22 cellular contexts compared by ENCODE assay signal in genomic region chr15:33851079-33851478, GRCh38.
DNase-seq lines count a peak whose midpoint lies in the region; ATAC-seq, FAIRE-seq and TF ChIP-seq lines count a peak whose summit lies in the region.
"Had no signal": no experiment of that assay in that cellular context is flagged by ENCODE, and none has a peak within 500 bp of the region (broad histone marks: within the 10 kb centered on the region; RNA-seq: fewer than 3 reads in every experiment).

No MANE protein-coding gene starts in this region.

- H3K4me3 ChIP-seq in HepG2 (replicated peaks in 1 of 3; ENCODE audit: insufficient read depth in 1 of 3, low read depth in 2 of 3, low read length in 3 of 3) (no peak overlapping the region), right lobe of liver (no peak overlapping the region), SJCRH30 (no peak overlapping the region), K562 (no peak overlapping the region), upper lobe of right lung (no peak overlapping the region)
- H3K4me3 ChIP-seq: BLaER1 had no signal

- in situ Hi-C loops in HepG2 (cut with HindIII; ENCODE audit: extremely low pct_ligation_motif_present, low pct_unique_long_range_greater_than_20kb) (no loop called here), K562 (cut with MboI) (no loop called here)

- CTCF ChIA-PET in HepG2 (lab: Yijun Ruan, JAX; ENCODE audit: low intra/inter-chr PET ratio, low total read pairs) (no interaction called here), K562 (lab: Yijun Ruan, JAX; ENCODE audit: low intra/inter-chr PET ratio) (no interaction called here)

- TF ChIP-seq POLR2A in HepG2 (IDR thresholded peaks at IDR 0.05; ENCODE audit: insufficient read depth in 1 of 2, low read depth in 2 of 2, low read length in 2 of 2) (no peak), right lobe of liver (IDR thresholded peaks at IDR 0.05) (no peak), K562 (conservative IDR thresholded peaks at IDR 0.05) (no peak)

- DNase-seq in HepG2 (ENCODE audit: low spot score) = no peak
- no peak for DNase-seq in right lobe of liver
- no peak for DNase-seq in SJCRH30
- no peak for DNase-seq in K562 (ENCODE audit: extremely low read depth in 1 of 4, low spot score in 3 of 4)
- DNase-seq in upper lobe of right lung = no peak
- no peak for DNase-seq in globus pallidus (ENCODE audit: low spot score)
- DNase-seq: ACHN; BE2C; C1 segment of cervical spinal cord; CD4-positive, alpha-beta memory T cell; CD4-positive, CD25-positive, alpha-beta regulatory T cell; CD8-positive, alpha-beta memory T cell; COR-L47; DMS 273 treated with DMSO at 0.1 percent for 48 hours; DMS153; DMS79 treated with DMSO at 0.1 percent for 48 hours; GF-D8 had no signal

- H3K4me1 ChIP-seq in HepG2 (ENCODE audit: insufficient read depth, low read length) (no peaks in the 10 kb centered on the region), right lobe of liver (no peaks in the 10 kb centered on the region), SJCRH30 (peaks cover 27% of the 10 kb centered on the region), K562 (replicated peaks in 1 of 2; ENCODE audit: control insufficient read depth in 2 of 2, insufficient read depth in 2 of 2, low read length in 2 of 2) (no peaks in the 10 kb centered on the region), upper lobe of right lung (no peaks in the 10 kb centered on the region)
- H3K4me1 ChIP-seq: BLaER1 had no signal

- H3K4me2 ChIP-seq in HepG2 (ENCODE audit: low read depth, low read length) = no peak overlapping the region
- H3K4me2 ChIP-seq in K562 (ENCODE audit: insufficient read depth, low read length) = no peak overlapping the region
- H3K4me2 ChIP-seq: BLaER1 had no signal

- FAIRE-seq in HepG2 (lab: Jason Lieb, UNC) (no peak), K562 (lab: Jason Lieb, UNC) (no peak)
- FAIRE-seq: GM12891, GM19239 had no signal

- no peak for ATAC-seq in HepG2
- ATAC-seq in right lobe of liver = no peak
- ATAC-seq in K562 = no peak
- ATAC-seq in HG02571 (IDR thresholded peaks at IDR 0.05; ENCODE audit: unreplicated experiment) = no peak
- no peak for ATAC-seq in upper lobe of right lung

- H2AFZ ChIP-seq in HepG2 (ENCODE audit: low read length) (no peak overlapping the region), K562 (ENCODE audit: low read depth, low read length) (no peak overlapping the region)

- no peaks in the 10 kb centered on the region for H3K79me2 ChIP-seq in HepG2 (ENCODE audit: insufficient read depth, low read length)
- H3K79me2 ChIP-seq in K562 (ENCODE audit: control insufficient read depth, insufficient read depth, low read length) = no peaks in the 10 kb centered on the region

- intact Hi-C loops in HepG2 (cut with micrococcal nuclease; ENCODE audit: unreplicated experiment) = no loop called here
- intact Hi-C loops in right lobe of liver (cut with DNase I) = no loop called here
- intact Hi-C loops in K562 (cut with micrococcal nuclease) = no loop called here
- intact Hi-C loops in upper lobe of right lung (cut with DNase I) = no loop called here

- BruUV-seq in HepG2 (replicated peaks; lab: Mats Ljungman, UMichigan) (no TSS peak), K562 (replicated peaks; lab: Mats Ljungman, UMichigan) (no TSS peak)

- H4K20me1 ChIP-seq in HepG2 (ENCODE audit: insufficient read depth, low read length) = no peaks in the 10 kb centered on the region
- H4K20me1 ChIP-seq in K562 (replicated peaks; ENCODE audit: control insufficient read depth, insufficient read depth, low read length) = no peaks in the 10 kb centered on the region
- H4K20me1 ChIP-seq: BLaER1 had no signal

- TF ChIP-seq EP300 in HepG2 (IDR thresholded peaks at IDR 0.05; ENCODE audit: low read depth in 2 of 2, low read length in 2 of 2) = no peak
- no peak for TF ChIP-seq EP300 in HepG2 (CRISPR knock-in tag; IDR thresholded peaks at IDR 0.05; ENCODE audit: borderline replicate concordance)
- no peak for TF ChIP-seq EP300 in K562 (IDR thresholded peaks at IDR 0.05; ENCODE audit: low read length)

- H3K9me3 ChIP-seq in HepG2 (ENCODE audit: low read length) (no peaks in the 10 kb centered on the region), right lobe of liver (no peaks in the 10 kb centered on the region), SJCRH30 (replicated peaks) (no peaks in the 10 kb centered on the region), K562 (replicated peaks; ENCODE audit: control insufficient read depth, insufficient read depth, low read depth, low read length) (no peaks in the 10 kb centered on the region), upper lobe of right lung (no peaks in the 10 kb centered on the region)
- H3K9me3 ChIP-seq: BE2C, BLaER1 had no signal

- TF ChIP-seq CTCF in HepG2 (CRISPR knock-in tag; IDR thresholded peaks at IDR 0.05) = no peak
- TF ChIP-seq CTCF in right lobe of liver (IDR thresholded peaks at IDR 0.05) = no peak
- TF ChIP-seq CTCF in K562 (IDR thresholded peaks at IDR 0.05 in 2 of 3, conservative IDR thresholded peaks at IDR 0.05 in 1 of 3; ENCODE audit: insufficient read depth in 2 of 3, low read depth in 1 of 3, low read length in 3 of 3) = no peak
- TF ChIP-seq CTCF in upper lobe of right lung (IDR thresholded peaks at IDR 0.05) = no peak

- TF ChIP-seq RAD21 in HepG2 (CRISPR knock-in tag; IDR thresholded peaks at IDR 0.05) (no peak), K562 (CRISPR knock-in tag; conservative IDR thresholded peaks at IDR 0.05 in 1 of 2, IDR thresholded peaks at IDR 0.05 in 1 of 2) (no peak)

- POLR2A ChIA-PET in HepG2 (lab: Yijun Ruan, JAX) = no interaction called here
- POLR2A ChIA-PET in K562 (lab: Yijun Ruan, JAX) = no interaction called here

- H3K36me3 ChIP-seq in HepG2 (replicated peaks in 1 of 2; ENCODE audit: control insufficient read depth in 1 of 2, insufficient read depth in 2 of 2, low read length in 2 of 2) = no peaks in the 10 kb centered on the region
- no peaks in the 10 kb centered on the region for H3K36me3 ChIP-seq in right lobe of liver
- peaks cover 15% of the 10 kb centered on the region for H3K36me3 ChIP-seq in SJCRH30
- H3K36me3 ChIP-seq in K562 (ENCODE audit: control insufficient read depth, insufficient read depth, low read length) = no peaks in the 10 kb centered on the region
- no peaks in the 10 kb centered on the region for H3K36me3 ChIP-seq in upper lobe of right lung
- H3K36me3 ChIP-seq: BE2C, BLaER1 had no signal

- H3K27me3 ChIP-seq in HepG2 (ENCODE audit: control insufficient read depth in 1 of 2, insufficient read depth in 2 of 2, low read length in 2 of 2) (no peaks in the 10 kb centered on the region), right lobe of liver (no peaks in the 10 kb centered on the region), SJCRH30 (no peaks in the 10 kb centered on the region), K562 (ENCODE audit: control insufficient read depth in 2 of 2, insufficient read depth in 2 of 2, low read length in 2 of 2) (peaks cover 0 to 8% of the 10 kb centered on the region in 2 experiments), upper lobe of right lung (no peaks in the 10 kb centered on the region)
- H3K27me3 ChIP-seq: BE2C, BLaER1 had no signal

- 4% methylated on average over 1 of the region's 1 CpG for WGBS in HepG2 (ENCODE audit: low lambda C conversion rate)
- WGBS in right lobe of liver (ENCODE audit: insufficient coverage, low coverage, low lambda C conversion rate, missing lambda C conversion rate) = 69% methylated on average over 1 of the region's 1 CpG
- 0% methylated on average over 1 of the region's 1 CpG for WGBS in K562 (ENCODE audit: insufficient coverage, low coverage, missing lambda C conversion rate)

- H3K9me1 ChIP-seq in K562 (ENCODE audit: control insufficient read depth, insufficient read depth, low read length) = no peaks in the 10 kb centered on the region

- H3K27ac ChIP-seq in HepG2 (ENCODE audit: extremely low read length, insufficient read depth, low read length) (no peak overlapping the region), right lobe of liver (no peak overlapping the region), SJCRH30 (peak overlapping the region; percentile 82; the same call in 1 of the 2 replicates), K562 (ENCODE audit: extremely low read depth, low read depth, low read length) (no peak overlapping the region), upper lobe of right lung (no peak overlapping the region)
- H3K27ac ChIP-seq: 22Rv1, BLaER1 had no signal

- H3K9ac ChIP-seq in HepG2 (ENCODE audit: insufficient read depth, low read depth, low read length) = no peak overlapping the region
- H3K9ac ChIP-seq in K562 (ENCODE audit: insufficient read depth in 1 of 2, low read depth in 2 of 2, low read length in 2 of 2) = no peak overlapping the region
- H3K9ac ChIP-seq: BLaER1 had no signal

TF ChIP-seq in HepG2, 621 proteins besides CTCF, POLR2A, EP300 and RAD21:
- TF ChIP-seq FOXK1 (CRISPR knock-in tag; IDR thresholded peaks at IDR 0.05; ENCODE audit: borderline replicate concordance, low read depth) = no peak
- 0 out of 2 replicates have a peak, but pooled peaks have one; percentile 13 for TF ChIP-seq MAFF (IDR thresholded peaks at IDR 0.05; ENCODE audit: low read depth, low read length)
- TF ChIP-seq DMAP1 (CRISPR knock-in tag; IDR thresholded peaks at IDR 0.05) = no peak
- TF ChIP-seq MAFK (conservative IDR thresholded peaks at IDR 0.05 in 1 of 2, IDR thresholded peaks at IDR 0.05 in 1 of 2; ENCODE audit: low read length in 2 of 2) = peak in 1 of 2 experiments; percentile 56; a peak in 2 of 4 replicates
- no peak for TF ChIP-seq ZNF20 (CRISPR knock-in tag; IDR thresholded peaks at IDR 0.05)
- TF ChIP-seq, protein P1, sequence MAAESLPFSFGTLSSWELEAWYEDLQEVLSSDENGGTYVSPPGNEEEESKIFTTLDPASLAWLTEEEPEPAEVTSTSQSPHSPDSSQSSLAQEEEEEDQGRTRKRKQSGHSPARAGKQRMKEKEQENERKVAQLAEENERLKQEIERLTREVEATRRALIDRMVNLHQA (CRISPR knock-in tag; IDR thresholded peaks at IDR 0.05) = no peak
- no peak for TF ChIP-seq ZIK1 (CRISPR knock-in tag; IDR thresholded peaks at IDR 0.05; ENCODE audit: borderline replicate concordance, low read depth)

TF ChIP-seq in K562, 482 proteins besides CTCF, POLR2A, EP300 and RAD21 (continues in another document):
- no peak for TF ChIP-seq ZBTB2 (IDR thresholded peaks at IDR 0.05)
- TF ChIP-seq BDP1 (IDR thresholded peaks at IDR 0.05; ENCODE audit: insufficient read depth, insufficient read length) = no peak
- no peak for TF ChIP-seq TAF15 (IDR thresholded peaks at IDR 0.05; ENCODE audit: low read depth, low read length)
- no peak for TF ChIP-seq NUFIP1 (IDR thresholded peaks at IDR 0.05; ENCODE audit: partially characterized antibody)
- no peak for TF ChIP-seq ZNF583 (CRISPR knock-in tag; IDR thresholded peaks at IDR 0.05)

Comparison
In these comparisons a context has a peak if more than half of its experiments do, and no peak if none do; other contexts are left out.
1. Of the 241 proteins assayed by ChIP-seq in both HepG2 and K562: peak only in HepG2: MAFF; only in K562: none; in both: none; in neither: 239; mixed calls (peak in some experiments, not most) for 1.